In the genomic region with DNA sequence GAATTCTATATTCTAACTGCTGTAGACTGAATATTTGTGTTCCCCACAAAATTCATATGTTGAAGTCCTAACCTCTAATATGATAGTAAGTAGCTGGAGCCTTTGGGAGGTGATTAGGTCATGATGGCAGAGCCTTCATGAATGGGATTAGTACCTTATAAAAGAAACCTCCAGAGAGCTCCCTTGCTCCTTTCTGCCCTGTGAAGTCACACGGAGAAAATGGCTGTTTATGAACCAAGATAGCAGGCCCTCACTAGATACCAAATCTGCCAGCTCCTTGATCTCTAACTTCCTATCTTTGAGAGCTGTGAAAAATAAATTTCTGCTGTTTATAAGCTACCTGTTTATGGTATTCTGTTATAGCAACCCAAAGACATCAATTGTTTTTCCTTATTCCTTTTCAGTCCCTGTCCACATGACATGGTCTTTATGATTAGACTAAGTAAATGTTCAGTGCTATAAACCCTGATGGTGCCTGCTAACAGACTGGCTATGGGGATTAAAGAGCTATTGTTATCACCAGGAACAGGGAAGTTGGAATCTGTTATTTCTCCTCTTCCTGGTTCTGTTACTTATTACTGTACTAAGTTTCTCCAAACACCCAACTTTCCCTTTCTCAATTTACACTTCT, we compare ENCODE assay signal across 15 cellular contexts. TPM values are rescaled to one million over a fixed set of nuclear protein-coding genes. Genes with fewer than 3 reads are reported as not detected.
DNase-seq lines count a peak whose midpoint lies in the region; TF ChIP-seq lines count a peak whose summit lies in the region.
"Had no signal": no experiment of that assay in that cellular context is flagged by ENCODE, and none has a peak within 500 bp of the region (broad histone marks: within the 10 kb centered on the region; RNA-seq: fewer than 3 reads in every experiment).

No MANE protein-coding gene starts in this region.

- no peaks in the 10 kb centered on the region for H3K9me3 ChIP-seq in OCI-LY7 (ENCODE audit: low read length)
- H3K9me3 ChIP-seq in stomach = no peaks in the 10 kb centered on the region
- H3K9me3 ChIP-seq: adrenal gland had no signal

- no peaks in the 10 kb centered on the region for H3K9me2 ChIP-seq in OCI-LY7 (ENCODE audit: insufficient read depth, low read length)

- H3K4me1 ChIP-seq in OCI-LY7 (ENCODE audit: insufficient read depth, low read length, poor library complexity, severe bottlenecking) = no peaks in the 10 kb centered on the region
- H3K4me1 ChIP-seq in stomach = peaks cover 0 to 10% (median 2%) of the 10 kb centered on the region in 4 donors
- H3K4me1 ChIP-seq: adrenal gland had no signal

- TF ChIP-seq POLR2A in stomach (IDR thresholded peaks at IDR 0.05) = no peak

- H3K4me2 ChIP-seq in OCI-LY7 (ENCODE audit: low read length) = no peak overlapping the region

- H3K4me3 ChIP-seq in OCI-LY7 (ENCODE audit: low read depth, low read length, poor library complexity, severe bottlenecking) = no peak overlapping the region
- no peak overlapping the region for H3K4me3 ChIP-seq in stomach
- H3K4me3 ChIP-seq: adrenal gland had no signal

- no peak for TF ChIP-seq CTCF in OCI-LY7 (conservative IDR thresholded peaks at IDR 0.05; ENCODE audit: low read length)
- no peak for TF ChIP-seq CTCF in stomach (IDR thresholded peaks at IDR 0.05)

- no peak overlapping the region for H3K27ac ChIP-seq in OCI-LY7 (ENCODE audit: low read depth, low read length, poor library complexity, severe bottlenecking)
- H3K27ac ChIP-seq in epithelial cell of prostate = peak overlapping the region; percentile 91
- peak overlapping the region in 4 of 5 donors; percentile 42 to 85 (median 69) for H3K27ac ChIP-seq in stomach
- H3K27ac ChIP-seq: adrenal gland, RWPE1 had no signal

- intact Hi-C loops in OCI-LY7 (cut with micrococcal nuclease; ENCODE audit: unreplicated experiment) = no loop called here
- intact Hi-C loops in stomach (cut with DNase I; ENCODE audit: low total_unique reads) = no loop called here
- intact Hi-C loops in posterior cingulate gyrus (cut with DNase I) = no loop called here

- no peaks in the 10 kb centered on the region for H3K36me3 ChIP-seq in OCI-LY7 (ENCODE audit: insufficient read depth, low read length)
- H3K36me3 ChIP-seq in stomach = no peaks in the 10 kb centered on the region
- H3K36me3 ChIP-seq: adrenal gland had no signal

- H3K79me2 ChIP-seq in OCI-LY7 (ENCODE audit: insufficient read depth, low read depth, low read length) = no peaks in the 10 kb centered on the region

- TF ChIP-seq EP300 in stomach (IDR thresholded peaks at IDR 0.05) = no peak

- no TSS peak for BruUV-seq in OCI-LY7 (replicated peaks; lab: Mats Ljungman, UMichigan)

- DNase-seq in HuH-7 (ENCODE audit: low spot score) (peak; percentile 56), OCI-LY7 (ENCODE audit: low spot score) (no peak), epithelial cell of prostate (ENCODE audit: low read depth, low spot score) (no peak), stomach (no peak), posterior cingulate gyrus (no peak), activated T-cell treated with anti-CD3 and anti-CD28 coated beads for 4 hours (no peak), HEK293T (ENCODE audit: extremely low spot score) (no peak)
- DNase-seq: activated CD8-positive, alpha-beta T cell treated with anti-CD3 and anti-CD28 coated beads for 36 hours; adrenal gland; CD4-positive, alpha-beta T cell; GDM1; head of caudate nucleus; NCI-H1105 treated with DMSO at 0.1 percent for 48 hours; NCI-H446 treated with DMSO at 0.1 percent for 48 hours had no signal

- CTCF ChIA-PET in OCI-LY7 (lab: Charles Lee; ENCODE audit: unreplicated experiment) = interaction anchor here (0.5 to 1.5 kb wide), 4 partner anchors 9 to 40 kb away, joined by 3 to 5 read pairs (median 4); a partner anchor contains a TSS
- CTCF ChIA-PET in HEK293T (lab: Yijun Ruan, JAX) = interaction anchor here (0.6 to 1.5 kb wide), 4 partner anchors 10 to 191 kb away, joined by 3 to 6 read pairs (median 4); a partner anchor contains a TSS

- WGBS in stomach, 5 donors = 6 to 43% (median 16%) methylated on average over 1 of the region's 1 CpG

- peak overlapping the region; percentile 65 for H2AFZ ChIP-seq in OCI-LY7 (ENCODE audit: low read length)

- no peaks in the 10 kb centered on the region for H3K27me3 ChIP-seq in stomach
- H3K27me3 ChIP-seq: adrenal gland had no signal

- H4K20me1 ChIP-seq in OCI-LY7 (ENCODE audit: insufficient read depth, low read length) = no peaks in the 10 kb centered on the region

- POLR2A ChIA-PET in OCI-LY7 (lab: Charles Lee) = interaction anchor here (1.0 to 3.1 kb wide), 4 partner anchors 9 to 48 kb away, joined by 4 to 18 read pairs (median 8); a partner anchor contains a TSS
- POLR2A ChIA-PET in HEK293T (lab: Yijun Ruan, JAX) = interaction anchor here (0.7 to 4.6 kb wide), 3 partner anchors 9 to 12 kb away, joined by 3 to 52 read pairs (median 51); a partner anchor contains a TSS

TF ChIP-seq in HEK293T, 16 proteins besides CTCF, POLR2A, EP300 and RAD21:
- TF ChIP-seq HDGF (IDR thresholded peaks at IDR 0.05; ENCODE audit: borderline replicate concordance) (no peak), TARDBP (IDR thresholded peaks at IDR 0.05) (no peak), ELF4 (IDR thresholded peaks at IDR 0.05) (no peak), FOXK2 (IDR thresholded peaks at IDR 0.05) (no peak), FOXM1 (IDR thresholded peaks at IDR 0.05; ENCODE audit: borderline replicate concordance) (no peak), LEF1 (IDR thresholded peaks at IDR 0.05; ENCODE audit: borderline replicate concordance) (no peak), CTBP1 (IDR thresholded peaks at IDR 0.05; ENCODE audit: borderline replicate concordance) (no peak), FOXA1 (IDR thresholded peaks at IDR 0.05) (no peak), SUZ12 (IDR thresholded peaks at IDR 0.05) (no peak), BHLHE40 (IDR thresholded peaks at IDR 0.05; ENCODE audit: borderline replicate concordance) (no peak), ARNT (IDR thresholded peaks at IDR 0.05) (no peak), SP1 (IDR thresholded peaks at IDR 0.05) (no peak), NFRKB (IDR thresholded peaks at IDR 0.05) (no peak), L3MBTL2 (conservative IDR thresholded peaks at IDR 0.05) (no peak), ZNF384 (IDR thresholded peaks at IDR 0.05) (no peak)
- TF ChIP-seq, protein P1, sequence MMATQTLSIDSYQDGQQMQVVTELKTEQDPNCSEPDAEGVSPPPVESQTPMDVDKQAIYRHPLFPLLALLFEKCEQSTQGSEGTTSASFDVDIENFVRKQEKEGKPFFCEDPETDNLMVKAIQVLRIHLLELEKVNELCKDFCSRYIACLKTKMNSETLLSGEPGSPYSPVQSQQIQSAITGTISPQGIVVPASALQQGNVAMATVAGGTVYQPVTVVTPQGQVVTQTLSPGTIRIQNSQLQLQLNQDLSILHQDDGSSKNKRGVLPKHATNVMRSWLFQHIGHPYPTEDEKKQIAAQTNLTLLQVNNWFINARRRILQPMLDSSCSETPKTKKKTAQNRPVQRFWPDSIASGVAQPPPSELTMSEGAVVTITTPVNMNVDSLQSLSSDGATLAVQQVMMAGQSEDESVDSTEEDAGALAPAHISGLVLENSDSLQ (IDR thresholded peaks at IDR 0.05) = no peak

RNA-seq across cellular contexts. Expression of a gene that starts 9.6 kb away (rescaled TPM):
- 39.8 and 46.6 TPM in 2 replicates for total RNA-seq in OCI-LY7 (2014; rRNA removed; shearing (Covaris generic))
- 54.0 and 60.0 TPM in 2 replicates for total RNA-seq in OCI-LY7 (2022)
- total RNA-seq in stomach = 10 to 100 TPM in 2 of 5 donors, 1 to 10 TPM in 2, under 1 TPM in 1; 0.87 to 44.9 (median 7.2) TPM
- polyA plus RNA-seq in stomach = 1 to 10 TPM in 1 of 3 donors, under 1 TPM in 2; 0.61 to 1.4 (median 1.00) TPM

RNA-seq across cellular contexts. Expression of a gene that starts 10.0 kb away (rescaled TPM):
- 54.2 and 59.2 TPM in 2 replicates for total RNA-seq in OCI-LY7 (2014; rRNA removed; shearing (Covaris generic))
- total RNA-seq in OCI-LY7 (2022) = 85.8 and 87.5 TPM in 2 replicates
- 100 to 1,000 TPM in 1 of 5 donors, 10 to 100 TPM in 4; 25.7 to 174 (median 99.0) TPM for total RNA-seq in stomach
- polyA plus RNA-seq in stomach = 100 to 1,000 TPM in 1 of 3 donors, 10 to 100 TPM in 2; 71.6 to 141 (median 97.1) TPM
